ENCODE assay signal across 23 cellular contexts in the genomic region with DNA sequence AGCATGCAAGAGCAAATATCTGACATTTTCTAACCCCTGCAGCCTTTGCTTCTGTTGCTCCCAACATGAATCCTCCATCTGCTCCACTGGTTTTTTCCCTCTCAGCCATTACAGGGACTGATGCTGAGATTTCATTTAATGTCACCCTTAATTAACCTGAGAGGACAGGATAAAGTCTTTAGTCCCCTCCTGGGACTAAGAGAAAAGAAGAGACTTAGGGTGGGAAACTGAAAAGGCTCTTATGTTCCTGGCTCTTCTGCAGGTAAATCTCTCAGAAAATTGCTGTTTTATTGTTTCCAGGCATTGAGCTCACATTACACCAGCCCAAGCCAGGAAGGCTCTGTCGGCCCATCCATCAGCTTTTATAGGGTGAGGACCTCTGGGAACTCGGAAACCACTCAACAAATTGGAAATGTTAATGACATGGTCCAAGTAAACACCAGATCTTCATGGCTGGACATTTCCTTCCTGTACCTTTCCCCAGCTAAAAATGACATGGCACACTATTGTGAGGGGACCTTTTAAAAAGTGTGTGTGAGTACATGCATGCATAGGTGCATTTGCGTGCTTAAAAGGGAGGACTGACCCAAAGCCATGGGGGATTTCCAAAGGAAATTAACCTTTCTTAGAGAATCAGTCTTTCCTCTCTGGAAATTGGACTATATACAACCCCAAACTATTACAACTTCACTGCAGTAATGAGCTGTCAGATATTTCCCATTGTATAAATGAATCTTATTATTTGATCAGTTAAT.
A peak's percentile ranks its signal among the peaks of the same experiment; 100 is the strongest.
DNase-seq lines count a peak whose midpoint lies in the region; ATAC-seq, FAIRE-seq and TF ChIP-seq lines count a peak whose summit lies in the region.
"Had no signal": no experiment of that assay in that cellular context is flagged by ENCODE, and none has a peak within 500 bp of the region (broad histone marks: within the 10 kb centered on the region; RNA-seq: fewer than 3 reads in every experiment).

No MANE protein-coding gene starts in this region.

- H3K27me3 ChIP-seq in endothelial cell of umbilical vein (ENCODE audit: control insufficient read depth in 2 of 2, insufficient read depth in 2 of 2, low read length in 2 of 2) (peaks cover 0 to 2% of the 10 kb centered on the region in 2 experiments), tibial artery (no peaks in the 10 kb centered on the region)
- H3K27me3 ChIP-seq in effector memory CD4-positive, alpha-beta T cell (replicated peaks; ENCODE audit: control insufficient read depth, insufficient read depth, low read length, poor library complexity, severe bottlenecking) = no peaks in the 10 kb centered on the region
- H3K27me3 ChIP-seq: BE2C, Peyer's patch, SJCRH30 had no signal

- no peak overlapping the region for H2AFZ ChIP-seq in endothelial cell of umbilical vein (ENCODE audit: low read depth, low read length)

- TF ChIP-seq POLR2A in endothelial cell of umbilical vein (IDR thresholded peaks at IDR 0.05; ENCODE audit: low read depth, low read length) = no peak

- BruUV-seq in endothelial cell of umbilical vein (replicated peaks; lab: Mats Ljungman, UMichigan) = no TSS peak

- H3K36me3 ChIP-seq in endothelial cell of umbilical vein (ENCODE audit: control insufficient read depth in 2 of 2, extremely low read depth in 1 of 2, insufficient read depth in 2 of 2, low read length in 2 of 2) (no peaks in the 10 kb centered on the region), tibial artery (no peaks in the 10 kb centered on the region)
- H3K36me3 ChIP-seq in effector memory CD4-positive, alpha-beta T cell (ENCODE audit: control insufficient read depth, insufficient read depth, low read length) = no peaks in the 10 kb centered on the region
- H3K36me3 ChIP-seq: BE2C, Peyer's patch, SJCRH30 had no signal

- H4K20me1 ChIP-seq in endothelial cell of umbilical vein (replicated peaks; ENCODE audit: control insufficient read depth, extremely low read depth, insufficient read depth, low read length) = no peaks in the 10 kb centered on the region

- TF ChIP-seq CTCF in endothelial cell of umbilical vein (IDR thresholded peaks at IDR 0.05; ENCODE audit: extremely low read depth in 1 of 2, insufficient read depth in 1 of 2, low read depth in 1 of 2, low read length in 2 of 2) (no peak), tibial artery (IDR thresholded peaks at IDR 0.05) (no peak)

- intact Hi-C loops in endothelial cell of umbilical vein (cut with micrococcal nuclease) = no loop called here
- intact Hi-C loops in tibial artery (cut with DNase I; ENCODE audit: low total_unique reads) = no loop called here

- H3K4me3 ChIP-seq in endothelial cell of umbilical vein (replicated peaks in 1 of 3; ENCODE audit: insufficient read depth in 1 of 3, low read depth in 1 of 3, low read length in 3 of 3) (no peak overlapping the region), tibial artery (no peak overlapping the region)
- no peak overlapping the region for H3K4me3 ChIP-seq in effector memory CD4-positive, alpha-beta T cell (ENCODE audit: insufficient read depth, low read depth, low read length, poor library complexity, severe bottlenecking)
- H3K4me3 ChIP-seq: A549, Peyer's patch, SJCRH30 had no signal

- H3K4me1 ChIP-seq in endothelial cell of umbilical vein (ENCODE audit: control insufficient read depth, extremely low read depth, insufficient read depth, low read length) (no peaks in the 10 kb centered on the region), tibial artery (no peaks in the 10 kb centered on the region)
- H3K4me1 ChIP-seq in effector memory CD4-positive, alpha-beta T cell (ENCODE audit: control insufficient read depth, insufficient read depth, low read length, poor library complexity, severe bottlenecking) = no peaks in the 10 kb centered on the region
- H3K4me1 ChIP-seq: A549, Peyer's patch, SJCRH30 had no signal

- CTCF ChIA-PET in HEK293T (lab: Yijun Ruan, JAX) = no interaction called here
- CTCF ChIA-PET in endothelial cell of umbilical vein (lab: Charles Lee) = no interaction called here

- no peak overlapping the region for H3K9ac ChIP-seq in endothelial cell of umbilical vein (replicated peaks; ENCODE audit: extremely low read depth, insufficient read depth, low read length)

- H3K9me3 ChIP-seq in endothelial cell of umbilical vein (replicated peaks; ENCODE audit: control insufficient read depth, insufficient read depth, low read length) = no peaks in the 10 kb centered on the region
- no peaks in the 10 kb centered on the region for H3K9me3 ChIP-seq in effector memory CD4-positive, alpha-beta T cell (ENCODE audit: control insufficient read depth, low read length)
- no peaks in the 10 kb centered on the region for H3K9me3 ChIP-seq in tibial artery
- H3K9me3 ChIP-seq: A549, BE2C, Peyer's patch, SJCRH30 had no signal

- no peak overlapping the region for H3K27ac ChIP-seq in endothelial cell of umbilical vein (ENCODE audit: insufficient read depth, low read depth, low read length)
- no peak overlapping the region for H3K27ac ChIP-seq in effector memory CD4-positive, alpha-beta T cell (ENCODE audit: insufficient read depth, low read length, poor library complexity, severe bottlenecking)
- no peak overlapping the region for H3K27ac ChIP-seq in tibial artery
- H3K27ac ChIP-seq: A549, Peyer's patch, SJCRH30 had no signal

- no peak overlapping the region for H3K4me2 ChIP-seq in endothelial cell of umbilical vein (ENCODE audit: insufficient read depth, low read length)
- H3K4me2 ChIP-seq: A549 had no signal

- H3K9me1 ChIP-seq in endothelial cell of umbilical vein (replicated peaks; ENCODE audit: control insufficient read depth, extremely low read depth, insufficient read depth, low read length) = no peaks in the 10 kb centered on the region

- ATAC-seq in HG03039 (IDR thresholded peaks at IDR 0.05; ENCODE audit: unreplicated experiment) = no peak
- ATAC-seq: A549, HCT116 had no signal

- dilution Hi-C loops in endothelial cell of umbilical vein (cut with MboI; ENCODE audit: extremely low pct_ligation_motif_present, low sequenced_read_pairs) = no loop called here

- H3K79me2 ChIP-seq in endothelial cell of umbilical vein (ENCODE audit: control insufficient read depth, insufficient read depth, low read length) = no peaks in the 10 kb centered on the region

- POLR2A ChIA-PET in HEK293T (lab: Yijun Ruan, JAX) (no interaction called here), endothelial cell of umbilical vein (lab: Charles Lee) (no interaction called here)

- DNase-seq in DMS153 treated with DMSO at 0.1 percent for 48 hours (lab: John Stamatoyannopoulos, UW; ENCODE audit: unreplicated experiment) (peak; percentile 78), HEK293T (ENCODE audit: extremely low spot score) (peak; percentile 22), NCI-H748 treated with DMSO at 0.1 percent for 48 hours (lab: John Stamatoyannopoulos, UW) (peak; percentile 56), endothelial cell of umbilical vein (ENCODE audit: low read depth, low spot score) (peak; percentile 5), tibial artery (no peak), AG20443 (ENCODE audit: low spot score) (no peak)
- no peak for DNase-seq in effector memory CD4-positive, alpha-beta T cell
- DNase-seq: BE2C, DMS79 treated with DMSO at 0.1 percent for 48 hours, Kasumi-1, NCI-H1436, NCI-H187 treated with DMSO at 0.1 percent for 48 hours, NCI-H2171 treated with DMSO at 0.1 percent for 48 hours, NCI-H524 treated with DMSO at 0.1 percent for 48 hours, Peyer's patch, SJCRH30, T-helper 1 cell had no signal

- no peak for FAIRE-seq in endothelial cell of umbilical vein (lab: Jason Lieb, UNC)
- FAIRE-seq: A549, D721Med, GM18507, H1 had no signal

TF ChIP-seq in HEK293T, 16 proteins besides CTCF, POLR2A, EP300 and RAD21:
- TF ChIP-seq L3MBTL2 (conservative IDR thresholded peaks at IDR 0.05) = no peak
- TF ChIP-seq, protein P1, sequence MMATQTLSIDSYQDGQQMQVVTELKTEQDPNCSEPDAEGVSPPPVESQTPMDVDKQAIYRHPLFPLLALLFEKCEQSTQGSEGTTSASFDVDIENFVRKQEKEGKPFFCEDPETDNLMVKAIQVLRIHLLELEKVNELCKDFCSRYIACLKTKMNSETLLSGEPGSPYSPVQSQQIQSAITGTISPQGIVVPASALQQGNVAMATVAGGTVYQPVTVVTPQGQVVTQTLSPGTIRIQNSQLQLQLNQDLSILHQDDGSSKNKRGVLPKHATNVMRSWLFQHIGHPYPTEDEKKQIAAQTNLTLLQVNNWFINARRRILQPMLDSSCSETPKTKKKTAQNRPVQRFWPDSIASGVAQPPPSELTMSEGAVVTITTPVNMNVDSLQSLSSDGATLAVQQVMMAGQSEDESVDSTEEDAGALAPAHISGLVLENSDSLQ (IDR thresholded peaks at IDR 0.05) = peak; percentile 82

TF ChIP-seq in endothelial cell of umbilical vein, 7 proteins besides CTCF, POLR2A, EP300 and RAD21:
- TF ChIP-seq JUN (IDR thresholded peaks at IDR 0.05; ENCODE audit: borderline replicate concordance, insufficient read depth, insufficient read length, low read depth) (no peak), POLR2AphosphoS5 (IDR thresholded peaks at IDR 0.05; ENCODE audit: insufficient read depth, low read depth, low read length) (no peak), MYC (IDR thresholded peaks at IDR 0.05; ENCODE audit: low read depth, low read length) (no peak), FOS (IDR thresholded peaks at IDR 0.05; ENCODE audit: borderline replicate concordance, insufficient read depth, low read length) (no peak), EZH2 (IDR thresholded peaks at IDR 0.05; ENCODE audit: borderline replicate concordance, low read depth, low read length, severe bottlenecking) (no peak), GATA2 (IDR thresholded peaks at IDR 0.05; ENCODE audit: insufficient read depth, insufficient read length, low read depth, low read length) (no peak)
- TF ChIP-seq, protein P2, sequence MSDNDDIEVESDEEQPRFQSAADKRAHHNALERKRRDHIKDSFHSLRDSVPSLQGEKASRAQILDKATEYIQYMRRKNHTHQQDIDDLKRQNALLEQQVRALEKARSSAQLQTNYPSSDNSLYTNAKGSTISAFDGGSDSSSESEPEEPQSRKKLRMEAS (IDR thresholded peaks at IDR 0.05; ENCODE audit: insufficient read depth, insufficient read length) = no peak

Comparison
In these comparisons a context has a peak if more than half of its experiments do, and no peak if none do; other contexts are left out.
1. DNase-seq: peak in DMS153 treated with DMSO at 0.1 percent for 48 hours (single experiment), HEK293T (single experiment), NCI-H748 treated with DMSO at 0.1 percent for 48 hours (single experiment) and endothelial cell of umbilical vein (single experiment); none in effector memory CD4-positive, alpha-beta T cell (0 of 3), tibial artery (0 of 2) and AG20443 (single experiment).